Comparison of ENCODE assay signal across 8 cellular contexts in the genomic region with DNA sequence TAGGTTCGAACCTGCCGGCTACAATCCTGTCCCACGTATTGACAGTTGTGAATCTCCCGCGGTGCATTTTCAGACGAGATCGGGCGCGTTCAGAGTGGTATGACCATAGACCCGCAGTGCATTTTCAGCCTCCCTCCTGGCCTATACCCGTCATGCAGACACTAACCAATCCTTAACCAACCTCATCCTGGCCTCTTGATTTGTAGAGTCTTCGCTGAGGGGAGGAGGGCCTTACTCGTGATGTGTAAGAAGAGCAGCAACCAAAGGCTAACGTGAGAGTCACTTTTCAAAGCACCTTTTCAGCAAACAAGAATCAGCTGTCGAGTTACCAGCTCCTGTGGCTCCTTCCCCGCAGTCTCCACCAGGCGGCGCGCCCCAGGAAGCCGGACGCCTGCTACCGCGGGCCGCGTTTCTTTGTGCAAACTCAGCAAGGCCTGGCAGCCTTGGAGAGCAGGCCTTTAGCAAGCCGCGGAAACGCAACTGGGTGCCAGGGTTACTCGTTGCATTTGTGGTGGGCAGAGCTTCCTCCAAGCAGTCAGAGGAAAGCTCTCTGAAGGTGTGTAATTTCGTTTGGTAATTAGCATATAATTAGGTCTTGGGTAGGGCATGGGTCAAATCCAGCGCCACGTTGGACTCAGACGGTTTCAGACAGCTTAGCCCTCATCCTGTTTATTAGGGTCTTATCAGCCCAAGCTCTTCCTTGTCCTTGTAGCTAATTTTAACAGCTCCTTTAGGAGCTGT.
DNase-seq lines count a peak whose midpoint lies in the region; ATAC-seq and TF ChIP-seq lines count a peak whose summit lies in the region.

No MANE protein-coding gene starts in this region.

- DNase-seq in NCI-H2171 (lab: John Stamatoyannopoulos, UW) = peak; percentile 74
- DNase-seq in activated CD4-positive, CD25-positive, alpha-beta regulatory T cell (lab: John Stamatoyannopoulos, UW) = peak; percentile 74 to 80 (median 78)
- DNase-seq in cerebellar cortex (ENCODE audit: low spot score) = peak; percentile 74
- DNase-seq in kidney tubule cell (ENCODE audit: low spot score) = peak; percentile 89
- DNase-seq in stimulated activated CD4-positive, alpha-beta T cell treated with anti-CD3 and anti-CD28 coated beads, Interleukin-1b, Interleukin-23, amount 100 ng/mL, for 4 hours (ENCODE audit: low read depth in 2 of 2) = peak; percentile 78 to 81

- ATAC-seq in HG02981 (IDR thresholded peaks at IDR 0.05; ENCODE audit: unreplicated experiment) (peak; percentile 79), GM21367 (IDR thresholded peaks at IDR 0.05; ENCODE audit: unreplicated experiment) (no peak)

- peak; percentile 4 for TF ChIP-seq CTCF in GM12801 (IDR thresholded peaks at IDR 0.05; ENCODE audit: extremely low read depth, insufficient read length)
